10 cellular contexts compared by ENCODE assay signal in genomic region chr3:58350627-58351013, GRCh38. TPM values are rescaled to one million over a fixed set of nuclear protein-coding genes. Genes with fewer than 3 reads are reported as not detected.
DNase-seq lines count a peak whose midpoint lies in the region; ATAC-seq lines count a peak whose summit lies in the region.
"Had no signal": no experiment of that assay in that cellular context is flagged by ENCODE, and none has a peak within 500 bp of the region (broad histone marks: within the 10 kb centered on the region; RNA-seq: fewer than 3 reads in every experiment).

No MANE protein-coding gene starts in this region.

- intact Hi-C loops in naive thymus-derived CD4-positive, alpha-beta T cell (cut with micrococcal nuclease), result loop anchor here in 1 of 2 donors (1.0 kb wide), 1 partner anchor 17 kb away; no protein-coding TSS in a partner anchor

- CTCF ChIA-PET in naive thymus-derived CD4-positive, alpha-beta T cell (lab: Charles Lee), result interaction anchor here (0.6 to 0.7 kb wide), 2 partner anchors 11 to 49 kb away, joined by 3 read pairs; no protein-coding TSS in a partner anchor

- DNase-seq in KBM-7 (peak; percentile 61), 8988T (no peak), iPS-NIHi11 (ENCODE audit: low spot score) (no peak), DMS79 treated with DMSO at 0.1 percent for 48 hours (lab: John Stamatoyannopoulos, UW) (no peak)
- no peak for DNase-seq in naive thymus-derived CD4-positive, alpha-beta T cell
- DNase-seq: NCI-H2107; stimulated activated CD4-positive, alpha-beta T cell treated with anti-CD3 and anti-CD28 coated beads, Interleukin-4, amount 100 ng/mL, for 24 hours had no signal

- H3K36me3 ChIP-seq in naive thymus-derived CD4-positive, alpha-beta T cell (ENCODE audit: control insufficient read depth in 2 of 3, insufficient read depth in 3 of 3, low read length in 3 of 3), result peaks cover 0 to 3% (median 0%) of the 10 kb centered on the region in 3 experiments

- peaks cover 35% of the 10 kb centered on the region for H3K4me1 Mint-ChIP-seq in activated T-helper 17 cell treated with anti-CD3 and anti-CD28 coated beads, Interleukin-2, amount 50 U/mL, for 72 hours
- H3K4me1 Mint-ChIP-seq in naive thymus-derived CD4-positive, alpha-beta T cell, result peaks cover 44 to 88% (median 49%) of the 10 kb centered on the region in 7 donors

- H3K36me3 Mint-ChIP-seq in activated T-helper 17 cell treated with anti-CD3 and anti-CD28 coated beads, Interleukin-2, amount 50 U/mL, for 72 hours (ENCODE audit: low read depth), result peaks cover 15% of the 10 kb centered on the region
- peaks cover 0 to 33% (median 9%) of the 10 kb centered on the region in 5 donors for H3K36me3 Mint-ChIP-seq in naive thymus-derived CD4-positive, alpha-beta T cell

- H3K9me3 ChIP-seq in naive thymus-derived CD4-positive, alpha-beta T cell (ENCODE audit: control insufficient read depth in 2 of 3, low read length in 3 of 3), result no peaks in the 10 kb centered on the region

- peak overlapping the region; percentile 55 for H3K4me3 Mint-ChIP-seq in activated T-helper 17 cell treated with anti-CD3 and anti-CD28 coated beads, Interleukin-2, amount 50 U/mL, for 72 hours
- H3K4me3 Mint-ChIP-seq in naive thymus-derived CD4-positive, alpha-beta T cell, result peak overlapping the region in 2 of 10 donors; percentile 20 to 67

- H3K4me3 ChIP-seq in naive thymus-derived CD4-positive, alpha-beta T cell (ENCODE audit: low read length), result no peak overlapping the region

- POLR2A ChIA-PET in naive thymus-derived CD4-positive, alpha-beta T cell (lab: Charles Lee), result interaction anchor here (0.5 kb wide), 1 partner anchor 55 kb away, joined by 3 read pairs; no protein-coding TSS in a partner anchor

- H3K9me3 Mint-ChIP-seq in activated T-helper 17 cell treated with anti-CD3 and anti-CD28 coated beads, Interleukin-2, amount 50 U/mL, for 72 hours, result no peaks in the 10 kb centered on the region
- H3K9me3 Mint-ChIP-seq in naive thymus-derived CD4-positive, alpha-beta T cell, result no peaks in the 10 kb centered on the region

- H3K27me3 ChIP-seq in naive thymus-derived CD4-positive, alpha-beta T cell (ENCODE audit: control insufficient read depth in 2 of 2, insufficient read depth in 2 of 2, low read length in 2 of 2), result no peaks in the 10 kb centered on the region

- H3K27ac ChIP-seq in naive thymus-derived CD4-positive, alpha-beta T cell (ENCODE audit: low read depth, low read length), result no peak overlapping the region

- peaks cover 4 to 10% of the 10 kb centered on the region in 2 donors for H3K4me1 ChIP-seq in naive thymus-derived CD4-positive, alpha-beta T cell (ENCODE audit: control insufficient read depth in 2 of 2, insufficient read depth in 2 of 2, low read length in 2 of 2)

- peak overlapping the region; percentile 69 for H3K27ac Mint-ChIP-seq in activated T-helper 17 cell treated with anti-CD3 and anti-CD28 coated beads, Interleukin-2, amount 50 U/mL, for 72 hours
- H3K27ac Mint-ChIP-seq in naive thymus-derived CD4-positive, alpha-beta T cell, result peak overlapping the region in 1 of 9 donors; percentile 87

- in situ Hi-C loops in KBM-7 (cut with MboI; ENCODE audit: low pct_unique_long_range_greater_than_20kb, low sequenced_read_pairs), result no loop called here

- peak; percentile 3 for ATAC-seq in GM18502 (IDR thresholded peaks at IDR 0.05; ENCODE audit: poor library complexity, unreplicated experiment)
- no peak for ATAC-seq in activated T-helper 17 cell treated with anti-CD3 and anti-CD28 coated beads, Interleukin-2, amount 50 U/mL, for 72 hours (replicated peaks)
- ATAC-seq in naive thymus-derived CD4-positive, alpha-beta T cell, result peak; percentile 63
- no peak for ATAC-seq in GM18519 (IDR thresholded peaks at IDR 0.05; ENCODE audit: low FRiP score, unreplicated experiment)

- H3K27me3 Mint-ChIP-seq in activated T-helper 17 cell treated with anti-CD3 and anti-CD28 coated beads, Interleukin-2, amount 50 U/mL, for 72 hours, result no peaks in the 10 kb centered on the region
- H3K27me3 Mint-ChIP-seq in naive thymus-derived CD4-positive, alpha-beta T cell, result no peaks in the 10 kb centered on the region

RNA-seq across cellular contexts. Expression of gene PXK, which starts 17.9 kb away (rescaled TPM):
- 10 to 100 TPM; 17.8 to 27.1 TPM for total RNA-seq in activated T-helper 17 cell treated with anti-CD3 and anti-CD28 coated beads, Interleukin-2, amount 50 U/mL, for 72 hours
- 10 to 100 TPM; 17.3 to 38.9 (median 22.3) TPM for total RNA-seq in naive thymus-derived CD4-positive, alpha-beta T cell
- polyA plus RNA-seq in naive thymus-derived CD4-positive, alpha-beta T cell, result 10 to 100 TPM; 23.1 to 26.3 TPM

RNA-seq across cellular contexts. Expression of gene HTD2, which starts 44.3 kb away (rescaled TPM):
- 10 to 100 TPM; 10.0 to 15.1 TPM for total RNA-seq in activated T-helper 17 cell treated with anti-CD3 and anti-CD28 coated beads, Interleukin-2, amount 50 U/mL, for 72 hours
- 10 to 100 TPM in 2 of 5 experiments, 1 to 10 TPM in 3; 4.5 to 10.6 (median 9.2) TPM for total RNA-seq in naive thymus-derived CD4-positive, alpha-beta T cell
- polyA plus RNA-seq in naive thymus-derived CD4-positive, alpha-beta T cell, result 10 to 100 TPM; 25.7 to 35.8 TPM

RNA-seq across cellular contexts. Expression of gene RPP14, which starts 44.6 kb away (rescaled TPM):
- total RNA-seq in activated T-helper 17 cell treated with anti-CD3 and anti-CD28 coated beads, Interleukin-2, amount 50 U/mL, for 72 hours, result 10 to 100 TPM; 16.1 to 19.1 TPM
- 10 to 100 TPM; 14.8 to 21.6 (median 17.6) TPM for total RNA-seq in naive thymus-derived CD4-positive, alpha-beta T cell
- polyA plus RNA-seq in naive thymus-derived CD4-positive, alpha-beta T cell, result 1 to 10 TPM; 6.8 to 7.1 TPM

Comparison
In these comparisons a context has a peak if more than half of its experiments do, and no peak if none do; other contexts are left out.
1. ATAC-seq: peak in GM18502 (single experiment) and naive thymus-derived CD4-positive, alpha-beta T cell (single experiment); none in activated T-helper 17 cell treated with anti-CD3 and anti-CD28 coated beads, Interleukin-2, amount 50 U/mL, for 72 hours (single experiment) and GM18519 (single experiment).